In genomic region chr6:157550114-157550989, GRCh38 we compare ENCODE assay signal across 12 cellular contexts.
DNase-seq lines count a peak whose midpoint lies in the region; ATAC-seq and TF ChIP-seq lines count a peak whose summit lies in the region.
"Had no signal": no experiment of that assay in that cellular context is flagged by ENCODE, and none has a peak within 500 bp of the region (broad histone marks: within the 10 kb centered on the region; RNA-seq: fewer than 3 reads in every experiment).

No MANE protein-coding gene starts in this region.

- CTCF ChIA-PET in activated naive CD4-positive, alpha-beta T cell treated with anti-CD3 and anti-CD28 coated beads for 36 hours (lab: Charles Lee): interaction anchor here (0.6 kb wide), 1 partner anchor 354 kb away, joined by 3 read pairs; no protein-coding TSS in a partner anchor

- H3K4me1 Mint-ChIP-seq in activated naive CD4-positive, alpha-beta T cell treated with anti-CD3 and anti-CD28 coated beads for 36 hours (ENCODE audit: low read depth): peaks cover 19% of the 10 kb centered on the region
- H3K4me1 Mint-ChIP-seq in osteocyte (ENCODE audit: unreplicated experiment): no peaks in the 10 kb centered on the region

- H3K36me3 Mint-ChIP-seq in activated naive CD4-positive, alpha-beta T cell treated with anti-CD3 and anti-CD28 coated beads for 36 hours (ENCODE audit: low read depth): no peaks in the 10 kb centered on the region
- peaks cover 4% of the 10 kb centered on the region for H3K36me3 Mint-ChIP-seq in osteocyte (ENCODE audit: unreplicated experiment)

- no peak for TF ChIP-seq CTCF in osteocyte (IDR thresholded peaks at IDR 0.05)

- intact Hi-C loops in activated naive CD4-positive, alpha-beta T cell treated with anti-CD3 and anti-CD28 coated beads for 36 hours (cut with micrococcal nuclease): loop anchor here (1.0 kb wide), 2 partner anchors 14 to 19 kb away; no protein-coding TSS in a partner anchor
- intact Hi-C loops in aorta (cut with DNase I): no loop called here

- peaks cover 0 to 1% of the 10 kb centered on the region in 2 donors for H3K36me3 ChIP-seq in aorta (ENCODE audit: control insufficient read depth in 1 of 2, insufficient read depth in 2 of 2, low read length in 1 of 2)

- peaks cover 3% of the 10 kb centered on the region for H3K27me3 Mint-ChIP-seq in activated naive CD4-positive, alpha-beta T cell treated with anti-CD3 and anti-CD28 coated beads for 36 hours (ENCODE audit: low read depth)
- H3K27me3 Mint-ChIP-seq in osteocyte (ENCODE audit: unreplicated experiment): no peaks in the 10 kb centered on the region
- H3K27me3 Mint-ChIP-seq: brain had no signal

- ATAC-seq in GM18502 (IDR thresholded peaks at IDR 0.05; ENCODE audit: poor library complexity, unreplicated experiment) (peak; percentile 68), HG02885 (IDR thresholded peaks at IDR 0.05; ENCODE audit: poor library complexity, unreplicated experiment) (peak; percentile 56), aorta (ENCODE audit: low FRiP score) (no peak)

- no peak overlapping the region for H3K4me3 ChIP-seq in aorta (ENCODE audit: low read length in 2 of 2)

- H3K27me3 ChIP-seq in aorta (ENCODE audit: control insufficient read depth in 1 of 2, insufficient read depth in 2 of 2, low read length in 1 of 2): no peaks in the 10 kb centered on the region

- peak; percentile 66 for DNase-seq in activated naive CD4-positive, alpha-beta T cell treated with anti-CD3 and anti-CD28 coated beads for 36 hours
- DNase-seq in osteocyte (ENCODE audit: extremely low spot score, unreplicated experiment): peak; percentile 34
- no peak for DNase-seq in NCI-H128 (lab: John Stamatoyannopoulos, UW; ENCODE audit: unreplicated experiment)
- no peak for DNase-seq in 8988T
- no peak for DNase-seq in aorta
- DNase-seq: DMS79 treated with DMSO at 0.1 percent for 48 hours, HFFc6, NCI-H2029 treated with DMSO at 0.1 percent for 48 hours, occipital lobe had no signal

- no peak overlapping the region for H3K4me3 Mint-ChIP-seq in activated naive CD4-positive, alpha-beta T cell treated with anti-CD3 and anti-CD28 coated beads for 36 hours
- no peak overlapping the region for H3K4me3 Mint-ChIP-seq in osteocyte (ENCODE audit: unreplicated experiment)
- H3K4me3 Mint-ChIP-seq: brain, HFFc6 had no signal

- H3K4me1 ChIP-seq in aorta (ENCODE audit: control insufficient read depth in 1 of 2, insufficient read depth in 2 of 2, low read length in 2 of 2): no peaks in the 10 kb centered on the region

- no peaks in the 10 kb centered on the region for H3K9me3 Mint-ChIP-seq in activated naive CD4-positive, alpha-beta T cell treated with anti-CD3 and anti-CD28 coated beads for 36 hours
- H3K9me3 Mint-ChIP-seq in osteocyte (ENCODE audit: unreplicated experiment): no peaks in the 10 kb centered on the region
- H3K9me3 Mint-ChIP-seq: HFFc6 had no signal

- H3K9me3 ChIP-seq in aorta (ENCODE audit: control insufficient read depth, low read length): no peaks in the 10 kb centered on the region

- H3K27ac Mint-ChIP-seq in activated naive CD4-positive, alpha-beta T cell treated with anti-CD3 and anti-CD28 coated beads for 36 hours: no peak overlapping the region
- no peak overlapping the region for H3K27ac Mint-ChIP-seq in osteocyte (ENCODE audit: unreplicated experiment)
- H3K27ac Mint-ChIP-seq: brain, HFFc6 had no signal

- WGBS in aorta, 2 donors: 90 to 95% methylated on average over 12 of the region's 12 CpGs

- H3K27ac ChIP-seq in aorta (ENCODE audit: low read depth in 1 of 2, low read length in 2 of 2): no peak overlapping the region

Comparison
In these comparisons a context has a peak if more than half of its experiments do, and no peak if none do; other contexts are left out.
1. DNase-seq: peak in activated naive CD4-positive, alpha-beta T cell treated with anti-CD3 and anti-CD28 coated beads for 36 hours (single experiment) and osteocyte (single experiment); none in NCI-H128 (single experiment), 8988T (single experiment) and aorta (0 of 2).